Comparison of ENCODE assay signal across 8 cellular contexts in the genomic region with DNA sequence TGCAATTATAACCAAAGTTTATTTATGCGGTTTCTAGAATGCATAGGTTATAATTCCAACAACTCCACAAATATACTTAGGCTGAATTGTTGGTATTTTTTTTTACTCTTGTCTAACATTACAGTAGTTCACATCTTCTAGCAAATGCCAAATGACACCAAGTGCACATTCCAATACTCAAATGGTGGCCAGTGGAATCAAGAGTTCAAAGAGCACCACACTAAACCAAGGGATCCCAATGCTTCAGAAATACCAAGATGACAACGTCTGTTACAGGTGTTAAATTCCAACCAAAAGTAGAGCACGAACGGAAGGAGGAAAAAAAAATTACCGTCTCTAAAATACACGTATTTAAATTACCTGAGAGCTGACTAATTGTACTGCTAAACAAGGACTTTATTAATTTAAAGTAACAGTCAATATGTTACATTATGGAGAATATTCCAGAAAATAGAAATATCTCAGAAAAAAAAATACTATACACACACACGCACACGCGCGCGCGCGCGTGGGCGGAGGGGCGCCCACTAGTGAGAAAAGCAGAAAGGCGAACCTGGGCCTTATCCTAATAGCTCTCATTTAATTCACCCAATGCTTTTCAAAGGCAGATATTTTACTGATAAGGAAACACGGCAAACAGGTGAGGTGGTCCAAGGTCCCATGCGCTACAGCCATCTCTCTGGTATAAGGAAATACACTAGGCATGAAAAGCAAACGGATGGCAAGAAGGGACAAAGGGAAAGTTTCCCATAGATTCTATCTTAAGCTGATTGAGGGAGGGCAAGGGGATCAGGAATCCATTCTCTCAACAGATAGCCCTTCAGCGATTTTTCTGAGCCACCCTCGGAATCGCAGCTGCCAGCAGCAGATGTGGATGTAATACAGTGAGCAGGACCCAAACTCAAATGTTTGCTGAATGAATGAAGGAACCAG. TPM values are rescaled to one million over a fixed set of nuclear protein-coding genes. Genes with fewer than 3 reads are reported as not detected.
DNase-seq lines count a peak whose midpoint lies in the region; ATAC-seq, FAIRE-seq and TF ChIP-seq lines count a peak whose summit lies in the region.

No MANE protein-coding gene starts in this region.

- peak overlapping the region; percentile 93 to 96 for H3K27ac ChIP-seq in tibial artery

- peaks cover 28% of the 10 kb centered on the region for H3K4me1 Mint-ChIP-seq in activated CD4-positive, alpha-beta T cell treated with anti-CD3 and anti-CD28 coated beads, Interleukin-2, amount 10 ng/mL, durations not matched to agents 24 days and 14 days
- H3K4me1 Mint-ChIP-seq in endothelial cell (ENCODE audit: unreplicated experiment): peaks cover 17% of the 10 kb centered on the region

- intact Hi-C loops in activated CD4-positive, alpha-beta T cell treated with anti-CD3 and anti-CD28 coated beads, Interleukin-2, amount 10 ng/mL, durations not matched to agents 24 days and 14 days (cut with micrococcal nuclease): no loop called here
- intact Hi-C loops in tibial artery (cut with DNase I; ENCODE audit: low total_unique reads): no loop called here

- H3K9me3 ChIP-seq in mononuclear cell (ENCODE audit: low read depth, low read length) (no peaks in the 10 kb centered on the region), tibial artery (no peaks in the 10 kb centered on the region)

- peak overlapping the region; percentile 98 for H3K27ac Mint-ChIP-seq in activated CD4-positive, alpha-beta T cell treated with anti-CD3 and anti-CD28 coated beads, Interleukin-2, amount 10 ng/mL, durations not matched to agents 24 days and 14 days
- peak overlapping the region; percentile 86 for H3K27ac Mint-ChIP-seq in endothelial cell (ENCODE audit: unreplicated experiment)

- no peaks in the 10 kb centered on the region for H3K9me3 Mint-ChIP-seq in activated CD4-positive, alpha-beta T cell treated with anti-CD3 and anti-CD28 coated beads, Interleukin-2, amount 10 ng/mL, durations not matched to agents 24 days and 14 days
- H3K9me3 Mint-ChIP-seq in endothelial cell (ENCODE audit: unreplicated experiment): peaks cover 4% of the 10 kb centered on the region

- FAIRE-seq in GM12891 (lab: Jason Lieb, UNC): no peak

- peak; percentile 44 for DNase-seq in G401 (ENCODE audit: low spot score)
- DNase-seq in KG1 (lab: John Stamatoyannopoulos, UW): peak; percentile 37
- DNase-seq in activated CD4-positive, alpha-beta T cell treated with anti-CD3 and anti-CD28 coated beads, Interleukin-2, amount 10 ng/mL, durations not matched to agents 24 days and 14 days: peak; percentile 49
- peak; percentile 14 for DNase-seq in endothelial cell (ENCODE audit: low spot score)
- peak in 1 of 2 donors; percentile 22 for DNase-seq in tibial artery
- DNase-seq in GM12891 (ENCODE audit: insufficient read length, low spot score): no peak

- peak overlapping the region; percentile 95 for H3K4me3 Mint-ChIP-seq in activated CD4-positive, alpha-beta T cell treated with anti-CD3 and anti-CD28 coated beads, Interleukin-2, amount 10 ng/mL, durations not matched to agents 24 days and 14 days
- peak overlapping the region; percentile 98 for H3K4me3 Mint-ChIP-seq in endothelial cell (ENCODE audit: unreplicated experiment)

- no peaks in the 10 kb centered on the region for H3K27me3 Mint-ChIP-seq in activated CD4-positive, alpha-beta T cell treated with anti-CD3 and anti-CD28 coated beads, Interleukin-2, amount 10 ng/mL, durations not matched to agents 24 days and 14 days
- peaks cover 8% of the 10 kb centered on the region for H3K27me3 Mint-ChIP-seq in endothelial cell (ENCODE audit: unreplicated experiment)

- TF ChIP-seq POLR2A in GM12891 (IDR thresholded peaks at IDR 0.05; ENCODE audit: low read depth, low read length): no peak

- H3K36me3 ChIP-seq in tibial artery: peaks cover 13 to 16% (median 16%) of the 10 kb centered on the region in 3 donors

- TF ChIP-seq CTCF in endothelial cell (IDR thresholded peaks at IDR 0.05; ENCODE audit: unreplicated experiment) (no peak), tibial artery (IDR thresholded peaks at IDR 0.05) (peak in 1 of 2 experiments; percentile 25)

- H3K4me3 ChIP-seq in mononuclear cell (ENCODE audit: low read length): peak overlapping the region; percentile 85
- H3K4me3 ChIP-seq in tibial artery: peak overlapping the region; percentile 92 to 98

- H3K36me3 Mint-ChIP-seq in activated CD4-positive, alpha-beta T cell treated with anti-CD3 and anti-CD28 coated beads, Interleukin-2, amount 10 ng/mL, durations not matched to agents 24 days and 14 days (ENCODE audit: low read depth): peaks cover 15% of the 10 kb centered on the region
- peaks cover 4% of the 10 kb centered on the region for H3K36me3 Mint-ChIP-seq in endothelial cell (ENCODE audit: low read depth, unreplicated experiment)

- in situ Hi-C loops in G401 (cut with HindIII; ENCODE audit: low sequenced_read_pairs): no loop called here

- H3K27me3 ChIP-seq in mononuclear cell (ENCODE audit: insufficient read depth, low read length): no peaks in the 10 kb centered on the region
- no peaks in the 10 kb centered on the region for H3K27me3 ChIP-seq in tibial artery

- H3K4me1 ChIP-seq in mononuclear cell (ENCODE audit: insufficient read depth, low read length) (peaks cover 24% of the 10 kb centered on the region), tibial artery (peaks cover 0 to 24% (median 13%) of the 10 kb centered on the region in 4 donors)

- ATAC-seq in HG03175 (IDR thresholded peaks at IDR 0.05; ENCODE audit: unreplicated experiment): no peak

TF ChIP-seq in GM12891, 5 proteins besides CTCF, POLR2A, EP300 and RAD21:
- TF ChIP-seq POLR2AphosphoS5 (IDR thresholded peaks at IDR 0.05; ENCODE audit: low read depth, low read length) (no peak), TAF1 (IDR thresholded peaks at IDR 0.05; ENCODE audit: low read depth, low read length) (no peak), PAX5 (IDR thresholded peaks at IDR 0.05; ENCODE audit: insufficient read depth, low read length, severe bottlenecking) (no peak), POU2F2 (IDR thresholded peaks at IDR 0.05; ENCODE audit: low read depth, low read length) (no peak), SPI1 (IDR thresholded peaks at IDR 0.05; ENCODE audit: low read depth, low read length) (no peak)

RNA-seq across cellular contexts. Expression of a gene that starts 1.0 kb away (rescaled TPM):
- 15.1 and 16.7 TPM in 2 replicates for total RNA-seq in G401 (2014; rRNA removed; shearing (Covaris generic))
- 26.7 and 27.1 TPM in 2 replicates for total RNA-seq in activated CD4-positive, alpha-beta T cell treated with anti-CD3 and anti-CD28 coated beads, Interleukin-2, amount 10 ng/mL, durations not matched to agents 24 days and 14 days
- total RNA-seq in endothelial cell (ENCODE audit: unreplicated experiment) (23.8 TPM), mononuclear cell (3.6 TPM)
- 16.8 TPM for polyA plus RNA-seq in GM12891 (2012; ENCODE audit: low read depth, missing spikeins)

RNA-seq across cellular contexts. Expression of a gene that starts 1.2 kb away (rescaled TPM):
- total RNA-seq in G401 (2014; rRNA removed; shearing (Covaris generic)): 8.2 and 9.3 TPM in 2 replicates
- total RNA-seq in activated CD4-positive, alpha-beta T cell treated with anti-CD3 and anti-CD28 coated beads, Interleukin-2, amount 10 ng/mL, durations not matched to agents 24 days and 14 days: 10.6 and 11.8 TPM in 2 replicates
- 10.3 TPM for total RNA-seq in endothelial cell (ENCODE audit: unreplicated experiment)
- 15.7 TPM for total RNA-seq in mononuclear cell
- polyA plus RNA-seq in GM12891 (2012; ENCODE audit: low read depth, missing spikeins): 7.4 TPM
